In the genomic region with DNA sequence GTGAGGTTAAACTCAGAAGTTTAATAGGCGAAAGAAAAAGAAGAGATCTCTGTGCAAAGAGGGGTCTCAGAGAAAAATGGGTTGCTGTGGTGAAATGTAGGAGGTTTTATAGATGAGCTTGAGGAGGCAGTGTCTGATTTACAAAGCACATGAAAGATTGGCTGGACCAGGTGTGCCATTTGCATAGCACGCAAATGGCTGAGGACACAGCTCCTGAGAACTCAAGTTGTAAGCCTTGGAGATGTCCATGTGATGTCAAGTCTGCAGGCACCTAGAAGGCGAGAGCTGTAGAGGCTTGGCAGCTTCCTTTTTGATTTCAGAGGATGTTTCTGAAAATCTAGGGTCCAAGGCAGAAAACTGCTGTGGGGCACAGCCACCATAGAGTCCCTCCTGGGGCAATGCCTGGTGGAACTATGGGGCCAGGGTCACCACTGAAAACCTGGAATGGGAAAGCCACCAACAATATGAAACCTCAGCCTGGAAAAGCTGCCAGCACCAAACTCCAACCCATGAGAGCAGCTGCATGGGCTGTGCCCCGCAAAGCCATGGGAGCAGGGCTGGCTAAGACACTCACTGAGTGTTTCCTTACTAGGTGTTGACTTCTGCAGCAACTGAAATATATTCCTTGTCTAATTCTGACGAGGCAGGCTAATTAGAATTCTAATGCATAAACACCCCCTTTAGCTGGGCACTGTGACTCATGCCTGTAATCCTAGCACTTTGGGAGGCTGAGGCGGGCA, we compare ENCODE assay signal across 15 cellular contexts.
"Had no signal": no experiment of that assay in that cellular context is flagged by ENCODE, and none has a peak within 500 bp of the region (broad histone marks: within the 10 kb centered on the region; RNA-seq: fewer than 3 reads in every experiment).

No MANE protein-coding gene starts in this region.

- H3K4me1 ChIP-seq: pancreas, transverse colon had no signal

- H3K27me3 ChIP-seq: brain microvascular endothelial cell, pancreas, transverse colon had no signal

- H3K36me3 ChIP-seq: brain microvascular endothelial cell, pancreas, transverse colon had no signal

- H3K4me3 Mint-ChIP-seq: activated naive CD8-positive, alpha-beta T cell treated with anti-CD3 and anti-CD28 coated beads, Interleukin-2, amount 10 ng/mL, durations not matched to agents 7 days and 5 days; activated T-helper 1 cell treated with anti-CD3 and anti-CD28 coated beads, Interleukin-12 subunit alpha, Interleukin-12 subunit beta, Interleukin-2, Interleukin-4 antibody, amounts not matched to agents 30 ng/mL and 10 ng/mL and 1 ng/mL, durations not matched to agents 14 hours and 24 hours and 36 hours; naive B cell; stimulated activated naive B cell treated with anti-CD40 and anti-IgM and Interleukin-4, amounts not matched to agents 10 μg/mL and 1 μg/mL and 100 μg/mL, for 72 hours had no signal

- H3K4me3 ChIP-seq: pancreas, transverse colon had no signal

- H3K9me3 ChIP-seq: pancreas, transverse colon had no signal

- H3K27me3 Mint-ChIP-seq: activated naive CD8-positive, alpha-beta T cell treated with anti-CD3 and anti-CD28 coated beads, Interleukin-2, amount 10 ng/mL, durations not matched to agents 7 days and 5 days; naive B cell; stimulated activated naive B cell treated with anti-CD40 and anti-IgM and Interleukin-4, amounts not matched to agents 10 μg/mL and 1 μg/mL and 100 μg/mL, for 72 hours had no signal

- H3K27ac ChIP-seq: brain microvascular endothelial cell, pancreas, transverse colon had no signal

- H3K4me1 Mint-ChIP-seq: activated naive CD8-positive, alpha-beta T cell treated with anti-CD3 and anti-CD28 coated beads, Interleukin-2, amount 10 ng/mL, durations not matched to agents 7 days and 5 days had no signal

- ATAC-seq: pancreas; stimulated activated naive B cell treated with anti-CD40 and anti-IgM and Interleukin-4, amounts not matched to agents 10 μg/mL and 1 μg/mL and 100 μg/mL, for 72 hours had no signal

- H3K9me3 Mint-ChIP-seq: activated naive CD8-positive, alpha-beta T cell treated with anti-CD3 and anti-CD28 coated beads, Interleukin-2, amount 10 ng/mL, durations not matched to agents 7 days and 5 days; activated T-helper 1 cell treated with anti-CD3 and anti-CD28 coated beads, Interleukin-12 subunit alpha, Interleukin-12 subunit beta, Interleukin-2, Interleukin-4 antibody, amounts not matched to agents 30 ng/mL and 10 ng/mL and 1 ng/mL, durations not matched to agents 14 hours and 24 hours and 36 hours had no signal

- H3K27ac Mint-ChIP-seq: activated naive CD8-positive, alpha-beta T cell treated with anti-CD3 and anti-CD28 coated beads, Interleukin-2, amount 10 ng/mL, durations not matched to agents 7 days and 5 days; activated T-helper 1 cell treated with anti-CD3 and anti-CD28 coated beads, Interleukin-12 subunit alpha, Interleukin-12 subunit beta, Interleukin-2, Interleukin-4 antibody, amounts not matched to agents 30 ng/mL and 10 ng/mL and 1 ng/mL, durations not matched to agents 14 hours and 24 hours and 36 hours; stimulated activated naive B cell treated with anti-CD40 and anti-IgM and Interleukin-4, amounts not matched to agents 10 μg/mL and 1 μg/mL and 100 μg/mL, for 72 hours had no signal

- H3K36me3 Mint-ChIP-seq: activated naive CD8-positive, alpha-beta T cell treated with anti-CD3 and anti-CD28 coated beads, Interleukin-2, amount 10 ng/mL, durations not matched to agents 7 days and 5 days had no signal

- DNase-seq: activated CD4-positive, alpha-beta T cell treated with anti-CD3 and anti-CD28 coated beads, Interleukin-2, amount 50 U/mL, for 1 hour; activated naive CD4-positive, alpha-beta T cell; activated naive CD8-positive, alpha-beta T cell treated with anti-CD3 and anti-CD28 coated beads, Interleukin-2, amount 10 ng/mL, durations not matched to agents 7 days and 5 days; anterior cingulate cortex; brain microvascular endothelial cell; effector memory CD4-positive, alpha-beta T cell; foreskin fibroblast; naive B cell; pancreas; stimulated activated CD4-positive, alpha-beta T cell treated with anti-CD3 and anti-CD28 coated beads, Interleukin-15, amount 100 ng/mL, for 24 hours; stimulated activated CD4-positive, alpha-beta T cell treated with anti-CD3 and anti-CD28 coated beads, Interleukin-4, amount 100 ng/mL, for 1 hour; stimulated activated naive B cell treated with anti-CD40 and anti-IgM and Interleukin-4, amounts not matched to agents 10 μg/mL and 1 μg/mL and 100 μg/mL, for 72 hours; T-helper 2 cell; transverse colon had no signal
